ENCODE assay signal across 20 cellular contexts in genomic region chr2:66134113-66134730, GRCh38.
"Had no signal": no experiment of that assay in that cellular context is flagged by ENCODE, and none has a peak within 500 bp of the region (broad histone marks: within the 10 kb centered on the region; RNA-seq: fewer than 3 reads in every experiment).

No MANE protein-coding gene starts in this region.

- H3K4me1 Mint-ChIP-seq: activated CD8-positive, alpha-beta memory T cell treated with anti-CD3 and anti-CD28 coated beads, Interleukin-2, amount 10 ng/mL, durations not matched to agents 7 days and 5 days; activated naive CD4-positive, alpha-beta T cell treated with anti-CD3 and anti-CD28 coated beads, Interleukin-2, amount 10 ng/mL, durations not matched to agents 7 days and 5 days; naive B cell; stimulated activated memory B cell treated with anti-CD40 and anti-IgM and Interleukin-4, amounts not matched to agents 10 μg/mL and 1 μg/mL and 100 μg/mL, for 72 hours had no signal

- H3K27me3 ChIP-seq: ascending aorta, breast epithelium, left lung, pancreas, thyroid gland had no signal

- H3K36me3 Mint-ChIP-seq: activated CD8-positive, alpha-beta memory T cell treated with anti-CD3 and anti-CD28 coated beads, Interleukin-2, amount 10 ng/mL, durations not matched to agents 7 days and 5 days; activated naive CD4-positive, alpha-beta T cell treated with anti-CD3 and anti-CD28 coated beads, Interleukin-2, amount 10 ng/mL, durations not matched to agents 7 days and 5 days; naive B cell; stimulated activated memory B cell treated with anti-CD40 and anti-IgM and Interleukin-4, amounts not matched to agents 10 μg/mL and 1 μg/mL and 100 μg/mL, for 72 hours had no signal

- DNase-seq: activated CD4-positive, alpha-beta T cell treated with anti-CD3 and anti-CD28 coated beads, Interleukin-2, amount 50 U/mL, for 48 hours; activated CD8-positive, alpha-beta memory T cell treated with anti-CD3 and anti-CD28 coated beads, Interleukin-2, amount 10 ng/mL, durations not matched to agents 7 days and 5 days; activated naive CD4-positive, alpha-beta T cell treated with anti-CD3 and anti-CD28 coated beads, Interleukin-2, amount 10 ng/mL, durations not matched to agents 7 days and 5 days; activated T-cell treated with anti-CD3 and anti-CD28 coated beads, Interleukin-2, amount 50 U/mL, for 1 hour; dermis blood vessel endothelial cell; effector memory CD8-positive, alpha-beta T cell; foreskin keratinocyte; heart right ventricle; islet precursor cell; left lung; mammary epithelial cell; naive B cell; pancreas; stimulated activated CD4-positive, alpha-beta T cell treated with anti-CD3 and anti-CD28 coated beads, Interleukin-12 subunit alpha, Interleukin-12 subunit beta, amount 100 ng/mL, for 4 hours; thyroid gland had no signal

- H3K27ac Mint-ChIP-seq: activated CD8-positive, alpha-beta memory T cell treated with anti-CD3 and anti-CD28 coated beads, Interleukin-2, amount 10 ng/mL, durations not matched to agents 7 days and 5 days; activated naive CD4-positive, alpha-beta T cell treated with anti-CD3 and anti-CD28 coated beads, Interleukin-2, amount 10 ng/mL, durations not matched to agents 7 days and 5 days; activated T-helper 2 cell treated with anti-CD3 and anti-CD28 coated beads, Interferon-gamma antibody, Interleukin-2, Interleukin-4, amounts not matched to agents 10 μg/mL and 5 μg/mL and 100 μg/mL, durations not matched to agents 14 hours and 24 hours and 36 hours; effector memory CD8-positive, alpha-beta T cell; naive B cell; stimulated activated memory B cell treated with anti-CD40 and anti-IgM and Interleukin-4, amounts not matched to agents 10 μg/mL and 1 μg/mL and 100 μg/mL, for 72 hours had no signal

- H3K27ac ChIP-seq: ascending aorta, breast epithelium, foreskin keratinocyte, heart right ventricle, left lung, pancreas, thyroid gland, VCaP had no signal

- H3K27me3 Mint-ChIP-seq: activated CD8-positive, alpha-beta memory T cell treated with anti-CD3 and anti-CD28 coated beads, Interleukin-2, amount 10 ng/mL, durations not matched to agents 7 days and 5 days; activated naive CD4-positive, alpha-beta T cell treated with anti-CD3 and anti-CD28 coated beads, Interleukin-2, amount 10 ng/mL, durations not matched to agents 7 days and 5 days; effector memory CD8-positive, alpha-beta T cell; naive B cell; stimulated activated memory B cell treated with anti-CD40 and anti-IgM and Interleukin-4, amounts not matched to agents 10 μg/mL and 1 μg/mL and 100 μg/mL, for 72 hours had no signal

- H3K9me3 ChIP-seq: ascending aorta, breast epithelium, heart right ventricle, pancreas, thyroid gland had no signal

- H3K4me3 Mint-ChIP-seq: activated CD8-positive, alpha-beta memory T cell treated with anti-CD3 and anti-CD28 coated beads, Interleukin-2, amount 10 ng/mL, durations not matched to agents 7 days and 5 days; activated naive CD4-positive, alpha-beta T cell treated with anti-CD3 and anti-CD28 coated beads, Interleukin-2, amount 10 ng/mL, durations not matched to agents 7 days and 5 days; effector memory CD8-positive, alpha-beta T cell; naive B cell; stimulated activated memory B cell treated with anti-CD40 and anti-IgM and Interleukin-4, amounts not matched to agents 10 μg/mL and 1 μg/mL and 100 μg/mL, for 72 hours had no signal

- H3K36me3 ChIP-seq: ascending aorta, breast epithelium, heart right ventricle, left lung, pancreas, thyroid gland had no signal

- H3K9me3 Mint-ChIP-seq: stimulated activated memory B cell treated with anti-CD40 and anti-IgM and Interleukin-4, amounts not matched to agents 10 μg/mL and 1 μg/mL and 100 μg/mL, for 72 hours had no signal

- H3K4me3 ChIP-seq: ascending aorta, breast epithelium, heart right ventricle, left lung, pancreas, thyroid gland had no signal

- H3K4me1 ChIP-seq: ascending aorta, breast epithelium, foreskin keratinocyte, heart right ventricle, left lung, pancreas, thyroid gland had no signal

- ATAC-seq: activated CD8-positive, alpha-beta memory T cell treated with anti-CD3 and anti-CD28 coated beads, Interleukin-2, amount 10 ng/mL, durations not matched to agents 7 days and 5 days; effector memory CD8-positive, alpha-beta T cell; foreskin keratinocyte; heart right ventricle; left lung; pancreas; stimulated activated memory B cell treated with anti-CD40 and anti-IgM and Interleukin-4, amounts not matched to agents 10 μg/mL and 1 μg/mL and 100 μg/mL, for 72 hours had no signal
